Comparison of ENCODE assay signal across 1 cellular context in the genomic region with DNA sequence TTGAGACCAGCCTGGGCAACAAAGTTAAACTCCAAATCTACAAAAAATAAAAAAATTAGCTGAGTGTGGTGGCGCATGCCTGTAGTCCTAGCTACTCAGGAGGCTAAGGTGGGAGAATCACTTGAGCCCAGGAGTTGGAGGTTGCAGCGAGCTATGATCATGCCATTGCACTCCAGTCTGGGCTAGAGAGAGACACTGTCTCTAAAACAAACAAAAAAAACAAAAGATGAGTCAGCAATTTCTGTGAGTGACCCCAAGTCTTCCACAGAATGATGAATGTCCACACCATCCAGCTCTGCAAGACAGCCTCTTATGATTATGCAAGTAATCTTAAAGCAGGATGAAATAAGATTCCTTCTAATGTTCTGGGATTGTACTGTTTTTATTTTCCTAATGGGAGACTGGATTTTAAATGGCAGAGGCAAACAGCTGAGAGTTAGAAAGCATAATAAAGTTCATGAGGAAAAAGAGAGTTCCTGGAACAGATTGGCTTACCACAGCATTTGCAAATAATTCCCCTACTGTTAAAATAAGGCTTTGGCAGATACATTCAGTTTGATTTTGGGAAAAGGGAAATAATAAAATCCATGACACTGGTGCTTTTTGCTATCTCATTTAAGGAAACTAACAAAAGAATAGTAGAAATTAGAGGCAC.
TF ChIP-seq lines count a peak whose summit lies in the region.

No MANE protein-coding gene starts in this region.

TF ChIP-seq in IMR-90, 13 proteins besides CTCF, POLR2A, EP300 and RAD21 (continued from another document):
- peak; percentile 98 for TF ChIP-seq MAFK (IDR thresholded peaks at IDR 0.05; ENCODE audit: low read depth, low read length)
